8 cellular contexts compared by ENCODE assay signal in the genomic region with DNA sequence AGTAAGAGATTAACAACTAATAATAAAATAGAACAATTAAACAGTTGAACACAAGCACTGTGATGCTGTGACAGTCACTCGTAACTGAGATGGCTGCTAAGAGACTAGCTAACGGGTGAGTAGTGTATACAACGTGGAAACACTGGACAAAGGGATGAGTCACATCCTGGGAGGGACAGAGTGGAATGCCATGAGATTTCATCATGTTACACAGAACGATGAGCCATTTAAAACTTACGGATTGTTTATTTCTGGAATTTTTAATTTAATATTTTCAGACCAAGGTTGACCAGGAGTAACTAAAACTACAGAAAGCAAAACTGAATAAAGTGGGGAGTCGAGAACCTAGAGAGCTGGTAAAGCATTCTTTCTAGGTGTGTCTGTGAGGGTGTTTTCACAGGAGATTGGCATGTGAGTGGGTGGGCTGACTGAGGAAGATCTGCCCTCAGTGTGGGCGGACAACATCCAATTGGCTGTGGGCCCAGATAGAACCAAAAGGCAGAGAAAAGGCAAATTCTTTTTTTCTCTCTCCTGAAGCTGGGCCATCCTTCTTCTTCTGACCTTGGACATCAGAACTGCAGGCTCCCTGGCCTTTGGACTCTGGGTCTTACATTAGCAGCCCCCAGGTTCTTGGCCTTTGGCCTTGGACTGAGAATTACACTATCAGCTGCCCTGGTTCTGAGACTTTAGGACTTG. TPM values are rescaled to one million over a fixed set of nuclear protein-coding genes. Genes with fewer than 3 reads are reported as not detected.
DNase-seq lines count a peak whose midpoint lies in the region; ATAC-seq and TF ChIP-seq lines count a peak whose summit lies in the region.

No MANE protein-coding gene starts in this region.

- no peaks in the 10 kb centered on the region for H3K36me3 ChIP-seq in GM23248 (ENCODE audit: low read depth)
- no peaks in the 10 kb centered on the region for H3K36me3 ChIP-seq in Karpas-422 (ENCODE audit: insufficient read depth, low read length)
- no peaks in the 10 kb centered on the region for H3K36me3 ChIP-seq in spleen

- H3K9ac ChIP-seq in GM23248 (peak overlapping the region; percentile 85), Karpas-422 (ENCODE audit: low read length) (no peak overlapping the region)

- peak overlapping the region; percentile 53 to 97 for H3K27ac Mint-ChIP-seq in activated naive CD4-positive, alpha-beta T cell treated with anti-CD3 and anti-CD28 coated beads, Interleukin-2, amount 50 U/mL, for 72 hours

- no peak for TF ChIP-seq POLR2A in spleen (IDR thresholded peaks at IDR 0.05)

- TF ChIP-seq CTCF in spleen (IDR thresholded peaks at IDR 0.05 in 8 of 11, conservative IDR thresholded peaks at IDR 0.05 in 3 of 11): no peak

- H3K27me3 ChIP-seq in GM23248 (replicated peaks; ENCODE audit: insufficient read depth) (no peaks in the 10 kb centered on the region), Karpas-422 (ENCODE audit: low read length) (no peaks in the 10 kb centered on the region), spleen (replicated peaks in 1 of 7) (no peaks in the 10 kb centered on the region)

- intact Hi-C loops in left ventricle myocardium superior (cut with micrococcal nuclease): no loop called here
- intact Hi-C loops in spleen (cut with DNase I; ENCODE audit: low total_unique reads): no loop called here

- H3K4me3 ChIP-seq in GM23248: peak overlapping the region; percentile 57
- H3K4me3 ChIP-seq in Karpas-422 (ENCODE audit: low read length): no peak overlapping the region
- H3K4me3 ChIP-seq in spleen: peak overlapping the region in 1 of 8 donors; percentile 5

- H3K4me2 ChIP-seq in GM23248 (ENCODE audit: unreplicated experiment): peak overlapping the region; percentile 91
- H3K4me2 ChIP-seq in Karpas-422 (ENCODE audit: low read depth, low read length, poor library complexity, severe bottlenecking): peak overlapping the region; percentile 25

- H3F3A ChIP-seq in GM23248 (ENCODE audit: insufficient read depth): peaks cover 34% of the 10 kb centered on the region

- H4K20me1 ChIP-seq in GM23248 (ENCODE audit: insufficient read depth): no peaks in the 10 kb centered on the region
- no peaks in the 10 kb centered on the region for H4K20me1 ChIP-seq in Karpas-422 (ENCODE audit: insufficient read depth, low read depth, low read length)

- H3K9me3 ChIP-seq in GM23248 (ENCODE audit: low read depth): no peaks in the 10 kb centered on the region
- H3K9me3 ChIP-seq in Karpas-422 (ENCODE audit: low read length): no peaks in the 10 kb centered on the region
- H3K9me3 ChIP-seq in spleen: no peaks in the 10 kb centered on the region

- H3K27ac ChIP-seq in GM23248: peak overlapping the region; percentile 98
- peak overlapping the region; percentile 41 for H3K27ac ChIP-seq in Karpas-422 (ENCODE audit: low read length)
- H3K27ac ChIP-seq in spleen: peak overlapping the region; percentile 31 to 85 (median 76)

- peak overlapping the region; percentile 54 for H2AFZ ChIP-seq in GM23248
- peak overlapping the region; percentile 40; the same call in 1 of the 2 replicates for H2AFZ ChIP-seq in Karpas-422 (ENCODE audit: low read length)

- WGBS in GM23248 (ENCODE audit: low coverage in 1 of 2, low lambda C conversion rate in 2 of 2, missing lambda C conversion rate in 2 of 2), 2 experiments: 0 to 1% methylated on average over 7 of the region's 7 CpGs
- 30 to 36% (median 33%) methylated on average over 7 of the region's 7 CpGs for WGBS in spleen, 5 donors

- H3K9me3 Mint-ChIP-seq in activated naive CD4-positive, alpha-beta T cell treated with anti-CD3 and anti-CD28 coated beads, Interleukin-2, amount 50 U/mL, for 72 hours: peaks cover 0 to 4% of the 10 kb centered on the region in 2 donors

- DNase-seq in DMS 273 (lab: John Stamatoyannopoulos, UW; ENCODE audit: unreplicated experiment) (peak; percentile 53), DMS 273 treated with DMSO at 0.1 percent for 48 hours (lab: John Stamatoyannopoulos, UW) (no peak), GM23248 (peak; percentile 98), Karpas-422 (peak; percentile 50), left ventricle myocardium superior (peak; percentile 35), spleen (no peak), D341Med (ENCODE audit: low spot score) (no peak)
- DNase-seq in activated naive CD4-positive, alpha-beta T cell treated with anti-CD3 and anti-CD28 coated beads, Interleukin-2, amount 50 U/mL, for 72 hours (ENCODE audit: low spot score in 2 of 2): no peak

- H3K9me2 ChIP-seq in GM23248 (ENCODE audit: insufficient read depth): no peaks in the 10 kb centered on the region
- H3K9me2 ChIP-seq in Karpas-422 (replicated peaks; ENCODE audit: insufficient read depth, low read length): no peaks in the 10 kb centered on the region

- no peaks in the 10 kb centered on the region for H3K79me2 ChIP-seq in GM23248 (ENCODE audit: insufficient read depth)
- H3K79me2 ChIP-seq in Karpas-422 (ENCODE audit: low read length): no peaks in the 10 kb centered on the region

- ATAC-seq in activated naive CD4-positive, alpha-beta T cell treated with anti-CD3 and anti-CD28 coated beads, Interleukin-2, amount 50 U/mL, for 72 hours: peak; percentile 71 to 85
- peak; percentile 90 for ATAC-seq in left ventricle myocardium superior

- H3K36me3 Mint-ChIP-seq in activated naive CD4-positive, alpha-beta T cell treated with anti-CD3 and anti-CD28 coated beads, Interleukin-2, amount 50 U/mL, for 72 hours: peaks cover 4 to 5% of the 10 kb centered on the region in 2 donors

- peaks cover 21% of the 10 kb centered on the region for H3K4me1 ChIP-seq in GM23248 (ENCODE audit: insufficient read depth)
- peaks cover 25% of the 10 kb centered on the region for H3K4me1 ChIP-seq in Karpas-422 (ENCODE audit: low read length)
- H3K4me1 ChIP-seq in spleen: peaks cover 8 to 45% (median 35%) of the 10 kb centered on the region in 6 donors

- in situ Hi-C loops in GM23248 (cut with MboI): no loop called here

RNA-seq across cellular contexts. Expression of gene TMSB10, which starts 14.6 kb away (rescaled TPM):
- 3,621 and 4,663 TPM in 2 replicates for total RNA-seq in GM23248 (2014; rRNA removed; shearing (Covaris generic))
- polyA plus RNA-seq in GM23248 (2016; fragmentation: Nextera tagmentation; extraction: Ambion mirVana): 6,241 and 6,275 TPM in 2 replicates
- 1,287 and 3,084 TPM in 2 replicates for total RNA-seq in Karpas-422 (2014; rRNA removed; shearing (Covaris generic); ENCODE audit: low replicate concordance)
- total RNA-seq in activated naive CD4-positive, alpha-beta T cell treated with anti-CD3 and anti-CD28 coated beads, Interleukin-2, amount 50 U/mL, for 72 hours: 1,000 to 10,000 TPM; 1,249 to 2,802 TPM
- total RNA-seq in left ventricle myocardium superior: 450 TPM
- 1,000 to 10,000 TPM; 1,416 to 3,222 (median 1,664) TPM for total RNA-seq in spleen
- 1,000 to 10,000 TPM; 2,869 to 3,827 (median 3,008) TPM for polyA plus RNA-seq in spleen

RNA-seq across cellular contexts. Expression of gene TRABD2A, which starts 39.1 kb away (rescaled TPM):
- total RNA-seq in GM23248 (2014; rRNA removed; shearing (Covaris generic)): 5.0 and 5.7 TPM in 2 replicates
- polyA plus RNA-seq in GM23248 (2016; fragmentation: Nextera tagmentation; extraction: Ambion mirVana) (3.4 and 3.8 TPM in 2 replicates), spleen (1 to 10 TPM; 4.5 to 8.6 (median 5.0) TPM)
- 0.04 and 2.4 TPM in 2 replicates for total RNA-seq in Karpas-422 (2014; rRNA removed; shearing (Covaris generic); ENCODE audit: low replicate concordance)
- total RNA-seq in activated naive CD4-positive, alpha-beta T cell treated with anti-CD3 and anti-CD28 coated beads, Interleukin-2, amount 50 U/mL, for 72 hours: 10 to 100 TPM; 53.6 to 59.9 TPM
- total RNA-seq in left ventricle myocardium superior (0.62 TPM), spleen (10 to 100 TPM in 2 of 7 donors, 1 to 10 TPM in 5; 5.4 to 12.5 (median 9.2) TPM)

RNA-seq across cellular contexts. Expression of gene KCMF1, which starts 50.9 kb away (rescaled TPM):
- 87.2 and 131 TPM in 2 replicates for total RNA-seq in GM23248 (2014; rRNA removed; shearing (Covaris generic))
- polyA plus RNA-seq in GM23248 (2016; fragmentation: Nextera tagmentation; extraction: Ambion mirVana) (52.5 and 54.3 TPM in 2 replicates), spleen (10 to 100 TPM; 15.9 to 26.4 (median 24.3) TPM)
- 80.7 and 104 TPM in 2 replicates for total RNA-seq in Karpas-422 (2014; rRNA removed; shearing (Covaris generic); ENCODE audit: low replicate concordance)
- total RNA-seq in activated naive CD4-positive, alpha-beta T cell treated with anti-CD3 and anti-CD28 coated beads, Interleukin-2, amount 50 U/mL, for 72 hours: 100 to 1,000 TPM; 108 to 124 TPM
- total RNA-seq in left ventricle myocardium superior (94.3 TPM), spleen (10 to 100 TPM; 34.2 to 68.1 (median 63.3) TPM)

Comparison
In these comparisons a context has a peak if more than half of its experiments do, and no peak if none do; other contexts are left out.
1. DNase-seq: peak in DMS 273 (single experiment), GM23248 (single experiment), Karpas-422 (single experiment) and left ventricle myocardium superior (single experiment); none in DMS 273 treated with DMSO at 0.1 percent for 48 hours (single experiment), activated naive CD4-positive, alpha-beta T cell treated with anti-CD3 and anti-CD28 coated beads, Interleukin-2, amount 50 U/mL, for 72 hours (0 of 2), spleen (single experiment) and D341Med (single experiment).
2. H3K27ac ChIP-seq: peak in every context shown above with its lines; median percentile 98 in GM23248; 76 in spleen; 41 in Karpas-422.